ENCODE assay signal across 8 cellular contexts in the genomic region with DNA sequence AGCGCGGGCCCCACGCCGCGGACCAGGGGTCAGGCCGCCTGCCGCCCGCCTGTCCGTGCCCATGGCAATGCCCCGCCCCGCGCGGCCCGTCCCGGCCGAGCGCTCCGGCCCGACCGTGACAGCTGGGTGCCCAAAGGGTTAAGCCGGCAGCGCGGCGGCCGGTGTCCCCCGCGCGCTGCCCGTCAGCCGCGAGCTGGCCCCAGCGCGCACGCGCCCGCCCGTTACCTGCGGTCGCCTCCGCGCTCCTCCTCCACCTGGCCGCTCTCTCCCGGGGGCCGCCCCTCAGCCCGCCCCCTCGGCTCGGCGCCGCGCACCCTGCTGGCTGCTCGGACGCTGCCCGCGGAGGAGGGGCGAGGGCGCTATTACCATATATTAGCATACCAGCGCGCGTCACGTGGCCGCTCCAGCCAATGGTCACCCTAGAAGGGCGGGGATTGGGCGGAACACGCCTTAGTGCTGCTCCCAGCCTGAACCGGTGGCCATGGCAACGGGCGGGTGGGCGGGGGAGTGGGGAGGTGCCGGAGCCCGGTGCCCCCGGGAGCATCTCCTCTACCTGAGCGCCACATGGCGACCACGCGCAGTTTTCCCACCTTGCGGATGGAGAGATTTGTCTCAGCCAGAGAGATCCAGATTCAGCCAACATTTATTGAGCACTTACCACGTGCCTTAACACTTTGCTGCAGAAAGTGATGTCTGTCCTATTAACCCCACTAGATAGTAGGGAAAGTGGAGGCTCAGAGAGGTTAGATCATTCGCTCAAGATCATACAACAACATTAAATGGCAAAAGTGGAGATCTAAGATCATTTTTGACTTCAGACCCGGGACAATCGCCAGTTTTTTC. TPM values are rescaled to one million over a fixed set of nuclear protein-coding genes. Genes with fewer than 3 reads are reported as not detected.
DNase-seq lines count a peak whose midpoint lies in the region; ATAC-seq, FAIRE-seq and TF ChIP-seq lines count a peak whose summit lies in the region.

A gene with protein sequence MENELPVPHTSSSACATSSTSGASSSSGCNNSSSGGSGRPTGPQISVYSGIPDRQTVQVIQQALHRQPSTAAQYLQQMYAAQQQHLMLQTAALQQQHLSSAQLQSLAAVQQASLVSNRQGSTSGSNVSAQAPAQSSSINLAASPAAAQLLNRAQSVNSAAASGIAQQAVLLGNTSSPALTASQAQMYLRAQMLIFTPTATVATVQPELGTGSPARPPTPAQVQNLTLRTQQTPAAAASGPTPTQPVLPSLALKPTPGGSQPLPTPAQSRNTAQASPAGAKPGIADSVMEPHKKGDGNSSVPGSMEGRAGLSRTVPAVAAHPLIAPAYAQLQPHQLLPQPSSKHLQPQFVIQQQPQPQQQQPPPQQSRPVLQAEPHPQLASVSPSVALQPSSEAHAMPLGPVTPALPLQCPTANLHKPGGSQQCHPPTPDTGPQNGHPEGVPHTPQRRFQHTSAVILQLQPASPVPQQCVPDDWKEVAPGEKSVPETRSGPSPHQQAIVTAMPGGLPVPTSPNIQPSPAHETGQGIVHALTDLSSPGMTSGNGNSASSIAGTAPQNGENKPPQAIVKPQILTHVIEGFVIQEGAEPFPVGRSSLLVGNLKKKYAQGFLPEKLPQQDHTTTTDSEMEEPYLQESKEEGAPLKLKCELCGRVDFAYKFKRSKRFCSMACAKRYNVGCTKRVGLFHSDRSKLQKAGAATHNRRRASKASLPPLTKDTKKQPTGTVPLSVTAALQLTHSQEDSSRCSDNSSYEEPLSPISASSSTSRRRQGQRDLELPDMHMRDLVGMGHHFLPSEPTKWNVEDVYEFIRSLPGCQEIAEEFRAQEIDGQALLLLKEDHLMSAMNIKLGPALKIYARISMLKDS (minus strand): TSS at position 345 of the 843 bp plus-strand sequence. CDS start 55,556 bp downstream, outside the sequence.

- POLR2A ChIA-PET in GM10248 (lab: Yijun Ruan, JAX) = no interaction called here

- H3K9me3 ChIP-seq in pancreas (no peaks in the 10 kb centered on the region), thymus (ENCODE audit: control insufficient read depth) (no peaks in the 10 kb centered on the region)

- H3K4me3 ChIP-seq in pancreas (peak within 1 kb of the TSS; percentile 31 to 91 (median 83)), thymus (ENCODE audit: low read length) (peak within 1 kb of the TSS; percentile 57)

- no peaks in the 10 kb centered on the region for H3K36me3 ChIP-seq in pancreas
- H3K36me3 ChIP-seq in thymus (ENCODE audit: control insufficient read depth, insufficient read depth) = no peaks in the 10 kb centered on the region

- peak; percentile 25 for TF ChIP-seq CTCF in GM10248 (IDR thresholded peaks at IDR 0.05; ENCODE audit: control extremely low read depth, extremely low read depth, low read depth, missing control alignments)
- peak in 3 of 4 donors; percentile 19 to 31 (median 19) for TF ChIP-seq CTCF in pancreas (IDR thresholded peaks at IDR 0.05)

- H3K4me1 ChIP-seq in pancreas (peaks cover 5 to 14% (median 6%) of the 10 kb centered on the region in 3 donors), thymus (ENCODE audit: control insufficient read depth, insufficient read depth, low read length) (peaks cover 6% of the 10 kb centered on the region)

- peak; percentile 95 for DNase-seq in GM10248 (ENCODE audit: extremely low spot score)
- DNase-seq in NCI-H1436 (lab: John Stamatoyannopoulos, UW) = peak; percentile 98
- peak; percentile 69 to 92 (median 86) for DNase-seq in T-helper 1 cell
- peak; percentile 99 for DNase-seq in cardiac septum (ENCODE audit: low spot score)
- peak; percentile 97 to 99 (median 98) for DNase-seq in pancreas

- intact Hi-C loops in cardiac septum (cut with DNase I) (no loop called here), pancreas (cut with DNase I) (no loop called here)

- CTCF ChIA-PET in GM10248 (lab: Yijun Ruan, JAX) = interaction anchor here (1.0 to 2.1 kb wide), 2 partner anchors 8 to 40 kb away, joined by 4 read pairs; no protein-coding TSS in a partner anchor

- H3K27ac ChIP-seq in adipose tissue (ENCODE audit: low read depth, low read length) = no peak within 1 kb of the TSS
- H3K27ac ChIP-seq in pancreas = peak within 1 kb of the TSS; percentile 25 to 51 (median 42)
- no peak within 1 kb of the TSS for H3K27ac ChIP-seq in thymus (ENCODE audit: low read depth)

- no peaks in the 10 kb centered on the region for H3K27me3 ChIP-seq in pancreas
- H3K27me3 ChIP-seq in thymus (ENCODE audit: control insufficient read depth, insufficient read depth) = peaks cover 28% of the 10 kb centered on the region

- WGBS in adipose tissue, 3 donors = 2 to 3% (median 2%) methylated on average over 63 to 80 of the region's 80 CpGs
- 1 to 2% methylated on average over 39 to 80 of the region's 80 CpGs for WGBS in pancreas, 2 donors
- 1% methylated on average over 80 of the region's 80 CpGs for WGBS in thymus

- ATAC-seq in HG02759 (IDR thresholded peaks at IDR 0.05; ENCODE audit: unreplicated experiment) (peak; percentile 93), pancreas (peak; percentile 96 to 98 (median 97))

- no peak for FAIRE-seq in pancreas (lab: Jason Lieb, UNC)

RNA-seq across cellular contexts. Expression of the gene that starts here (rescaled TPM):
- polyA plus RNA-seq in adipose tissue = 100 to 1,000 TPM in 2 of 3 donors, 10 to 100 TPM in 1; 44.7 to 150 (median 126) TPM
- 101 TPM for total RNA-seq in cardiac septum
- 10 to 100 TPM; 21.8 to 58.8 (median 37.3) TPM for total RNA-seq in pancreas
- 10 to 100 TPM; 45.2 to 62.1 TPM for polyA plus RNA-seq in pancreas
- polyA plus RNA-seq in thymus = 79.0 TPM

Comparison
In these comparisons a context has a peak if more than half of its experiments do, and no peak if none do; other contexts are left out.
1. H3K27ac ChIP-seq: peak in pancreas (4 of 4); none in adipose tissue (single experiment) and thymus (single experiment).
2. Peak in every context shown above with its lines, with median percentiles within 50 percentile points of each other: DNase-seq.